Comparison of ENCODE assay signal across 18 cellular contexts in genomic region chr4:2925931-2926860, GRCh38. TPM values are rescaled to one million over a fixed set of nuclear protein-coding genes. Genes with fewer than 3 reads are reported as not detected.
DNase-seq lines count a peak whose midpoint lies in the region; ATAC-seq and TF ChIP-seq lines count a peak whose summit lies in the region.
"Had no signal": no experiment of that assay in that cellular context is flagged by ENCODE, and none has a peak within 500 bp of the region (broad histone marks: within the 10 kb centered on the region; RNA-seq: fewer than 3 reads in every experiment).

No MANE protein-coding gene starts in this region.

- H3K36me3 Mint-ChIP-seq in activated T-cell treated with anti-CD3 and anti-CD28 coated beads, Interleukin-2, amount 50 U/mL, for 72 hours (ENCODE audit: insufficient read depth in 2 of 2), result peaks cover 8 to 18% of the 10 kb centered on the region in 2 donors

- H3K27me3 Mint-ChIP-seq in activated T-cell treated with anti-CD3 and anti-CD28 coated beads, Interleukin-2, amount 50 U/mL, for 72 hours (ENCODE audit: low read depth), result no peaks in the 10 kb centered on the region

- ATAC-seq in Right ventricle myocardium superior (ENCODE audit: poor library complexity) (no peak), left cardiac atrium (no peak), mucosa of descending colon (no peak), upper lobe of right lung (no peak), HG03442 (IDR thresholded peaks at IDR 0.05; ENCODE audit: unreplicated experiment) (no peak)
- ATAC-seq in activated T-cell treated with anti-CD3 and anti-CD28 coated beads, Interleukin-2, amount 50 U/mL, for 72 hours (replicated peaks in 1 of 2), result no peak

- no peak overlapping the region for H3K4me3 Mint-ChIP-seq in activated T-cell treated with anti-CD3 and anti-CD28 coated beads, Interleukin-2, amount 50 U/mL, for 72 hours
- H3K4me3 Mint-ChIP-seq: HFFc6 had no signal

- H3K27ac Mint-ChIP-seq in activated T-cell treated with anti-CD3 and anti-CD28 coated beads, Interleukin-2, amount 50 U/mL, for 72 hours, result peak overlapping the region; percentile 74
- H3K27ac Mint-ChIP-seq: HFFc6 had no signal

- H3K4me1 Mint-ChIP-seq in activated T-cell treated with anti-CD3 and anti-CD28 coated beads, Interleukin-2, amount 50 U/mL, for 72 hours (ENCODE audit: low read depth), result peaks cover 23% of the 10 kb centered on the region

- H3K27ac ChIP-seq in upper lobe of right lung, result no peak overlapping the region
- H3K27ac ChIP-seq: KMS-11 had no signal

- TF ChIP-seq CTCF in mucosa of descending colon (IDR thresholded peaks at IDR 0.05) (no peak), upper lobe of right lung (IDR thresholded peaks at IDR 0.05) (no peak)

- H3K9me3 Mint-ChIP-seq in activated T-cell treated with anti-CD3 and anti-CD28 coated beads, Interleukin-2, amount 50 U/mL, for 72 hours, result no peaks in the 10 kb centered on the region
- H3K9me3 Mint-ChIP-seq: HFFc6 had no signal

- peaks cover 5% of the 10 kb centered on the region for H3K36me3 ChIP-seq in mucosa of descending colon (ENCODE audit: low read depth)
- peaks cover 78% of the 10 kb centered on the region for H3K36me3 ChIP-seq in upper lobe of right lung

- H3K4me1 ChIP-seq in mucosa of descending colon (ENCODE audit: low read depth) (peaks cover 18% of the 10 kb centered on the region), upper lobe of right lung (peaks cover 33% of the 10 kb centered on the region)

- intact Hi-C loops in Right ventricle myocardium superior (cut with DNase I), result no loop called here
- intact Hi-C loops in left cardiac atrium (cut with DNase I), result no loop called here
- intact Hi-C loops in mucosa of descending colon (cut with DNase I, micrococcal nuclease), result no loop called here
- intact Hi-C loops in upper lobe of right lung (cut with DNase I), result loop anchor here (10.0 kb wide), 1 partner anchor 161 kb away; no protein-coding TSS in a partner anchor

- H3K27me3 ChIP-seq in upper lobe of right lung, result no peaks in the 10 kb centered on the region
- H3K27me3 ChIP-seq: dorsolateral prefrontal cortex had no signal

- DNase-seq in Right ventricle myocardium superior (peak; percentile 35), left cardiac atrium (no peak), mucosa of descending colon (peak in 2 of 3 donors; percentile 21 to 45), upper lobe of right lung (peak; percentile 60), KG1 (lab: John Stamatoyannopoulos, UW) (no peak), GM03348 (ENCODE audit: low spot score) (no peak)
- no peak for DNase-seq in activated T-cell treated with anti-CD3 and anti-CD28 coated beads, Interleukin-2, amount 50 U/mL, for 72 hours
- DNase-seq: activated CD4-positive, alpha-beta T cell treated with anti-CD3 and anti-CD28 coated beads for 4 hours; GF-D8; HFFc6; kidney glomerular epithelial cell; NCI-H1092; NCI-H2171 treated with DMSO at 0.1 percent for 48 hours; stimulated activated CD4-positive, alpha-beta T cell treated with anti-CD3 and anti-CD28 coated beads, Interleukin-12 subunit alpha, Interleukin-12 subunit beta, amount 100 ng/mL, for 4 hours; T-helper 2 cell had no signal

- H3K9me3 ChIP-seq in mucosa of descending colon (no peaks in the 10 kb centered on the region), upper lobe of right lung (no peaks in the 10 kb centered on the region)

- H3K4me3 ChIP-seq in mucosa of descending colon (no peak overlapping the region), upper lobe of right lung (no peak overlapping the region)
- H3K4me3 ChIP-seq: dorsolateral prefrontal cortex had no signal

RNA-seq across cellular contexts. Expression of gene NOP14, which starts 37.0 kb away (rescaled TPM):
- total RNA-seq in Right ventricle myocardium superior (20.7 TPM), left cardiac atrium (10 to 100 TPM; 14.4 to 22.9 TPM), mucosa of descending colon (10 to 100 TPM; 18.2 to 23.8 (median 23.5) TPM), upper lobe of right lung (21.4 TPM)
- 10 to 100 TPM; 72.0 to 75.8 TPM for total RNA-seq in activated T-cell treated with anti-CD3 and anti-CD28 coated beads, Interleukin-2, amount 50 U/mL, for 72 hours

RNA-seq across cellular contexts. Expression of gene GRK4, which starts 37.2 kb away (rescaled TPM):
- total RNA-seq in Right ventricle myocardium superior (8.8 TPM), left cardiac atrium (10 to 100 TPM in 1 of 2 donors, 1 to 10 TPM in 1; 8.5 to 11.5 TPM), mucosa of descending colon (1 to 10 TPM in 2 of 3 donors, under 1 TPM in 1; 0.87 to 8.9 (median 3.9) TPM), upper lobe of right lung (8.0 TPM)
- total RNA-seq in activated T-cell treated with anti-CD3 and anti-CD28 coated beads, Interleukin-2, amount 50 U/mL, for 72 hours, result 1 to 10 TPM; 3.8 to 5.5 TPM

Comparison
In these comparisons a context has a peak if more than half of its experiments do, and no peak if none do; other contexts are left out.
1. DNase-seq: peak in Right ventricle myocardium superior (single experiment), mucosa of descending colon (2 of 3) and upper lobe of right lung (single experiment); none in left cardiac atrium (single experiment), activated T-cell treated with anti-CD3 and anti-CD28 coated beads, Interleukin-2, amount 50 U/mL, for 72 hours (0 of 2), KG1 (single experiment) and GM03348 (single experiment).